ENCODE assay signal across 8 cellular contexts in genomic region chr9:34178698-34179527, GRCh38. TPM values are rescaled to one million over a fixed set of nuclear protein-coding genes. Genes with fewer than 3 reads are reported as not detected.
DNase-seq lines count a peak whose midpoint lies in the region; TF ChIP-seq lines count a peak whose summit lies in the region.

Gene UBAP1 (plus strand): TSS chr9:34179043. CDS start chr9:34220915, 41,872 bp downstream.

- peak within 1 kb of the TSS; percentile 99 for H3K14ac ChIP-seq in H9 (ENCODE audit: insufficient read depth, low read length)

- H2BK20ac ChIP-seq in H9 (ENCODE audit: low read depth, low read length, poor library complexity, severe bottlenecking): peak within 1 kb of the TSS; percentile 83

- H3K27me3 Mint-ChIP-seq in H9 (ENCODE audit: low read depth): no peaks in the 10 kb centered on the region

- H3K4me2 ChIP-seq in H9 (ENCODE audit: insufficient read depth, insufficient read length, low read length): peak within 1 kb of the TSS; percentile 96
- H3K4me2 ChIP-seq in neural cell (ENCODE audit: low read length): peak within 1 kb of the TSS; percentile 83

- peak in 2 of 4 donors; percentile 71 to 95 for TF ChIP-seq POLR2A in stomach (IDR thresholded peaks at IDR 0.05)

- H3K27ac ChIP-seq in H9 (ENCODE audit: insufficient read length, low read depth, low read length) (peak within 1 kb of the TSS; percentile 9), neural cell (ENCODE audit: low read length) (peak within 1 kb of the TSS; percentile 97), stomach (peak within 1 kb of the TSS; percentile 96 to 99 (median 98))

- H3K4ac ChIP-seq in H9 (ENCODE audit: low read depth, low read length): no peak within 1 kb of the TSS

- H3F3A ChIP-seq in neural cell (ENCODE audit: insufficient read depth, low read length, poor library complexity, severe bottlenecking): peaks cover 8% of the 10 kb centered on the region

- peak within 1 kb of the TSS; percentile 75 for H3K4me3 ChIP-seq in MG63
- H3K4me3 ChIP-seq in fibroblast of villous mesenchyme (ENCODE audit: low read depth, low read length): peak within 1 kb of the TSS; percentile 88
- H3K4me3 ChIP-seq in neural cell (ENCODE audit: low read length): peak within 1 kb of the TSS; percentile 93
- H3K4me3 ChIP-seq in stomach: peak within 1 kb of the TSS; percentile 68 to 89 (median 83)

- peak; percentile 99 for DNase-seq in ELR (ENCODE audit: low read depth)
- DNase-seq in H9: peak; percentile 98
- DNase-seq in MG63: peak; percentile 92
- peak; percentile 93 for DNase-seq in SIG-M5 (lab: John Stamatoyannopoulos, UW)
- peak; percentile 92 for DNase-seq in activated gamma-delta T cell (lab: John Stamatoyannopoulos, UW)
- DNase-seq in fibroblast of villous mesenchyme (ENCODE audit: low read depth): peak; percentile 99
- DNase-seq in stomach: peak; percentile 98

- no peak within 1 kb of the TSS for H2AK5ac ChIP-seq in H9 (ENCODE audit: insufficient read length, low read length)

- H3K79me1 ChIP-seq in H9 (ENCODE audit: insufficient read depth, low read depth, low read length, poor library complexity, severe bottlenecking): no peaks in the 10 kb centered on the region

- H3K4me1 ChIP-seq in H9 (ENCODE audit: insufficient read depth, low read length) (0 out of 2 replicates have a peak, but pooled peaks cover 3% of the 10 kb centered on the region), stomach (peaks cover 0 to 52% (median 21%) of the 10 kb centered on the region in 4 donors)

- H3K23me2 ChIP-seq in H9 (ENCODE audit: insufficient read length, low read depth, low read length, poor library complexity, severe bottlenecking): no peaks in the 10 kb centered on the region

- H3K36me3 ChIP-seq in MG63: no peaks in the 10 kb centered on the region
- no peaks in the 10 kb centered on the region for H3K36me3 ChIP-seq in neural cell (ENCODE audit: insufficient read depth, low read length)
- peaks cover 0 to 8% (median under 1%) of the 10 kb centered on the region in 4 donors for H3K36me3 ChIP-seq in stomach

- H4K91ac ChIP-seq in H9 (ENCODE audit: insufficient read length, low read depth, low read length): no peak within 1 kb of the TSS

- H4K8ac ChIP-seq in H9 (replicated peaks; ENCODE audit: insufficient read length, low read depth, low read length): no peak within 1 kb of the TSS

- no peak within 1 kb of the TSS for H2BK120ac ChIP-seq in H9 (ENCODE audit: low read depth, low read length, poor library complexity, severe bottlenecking)

- no peak for TF ChIP-seq CTCF in H9 (conservative IDR thresholded peaks at IDR 0.05)
- no peak for TF ChIP-seq CTCF in fibroblast of villous mesenchyme (IDR thresholded peaks at IDR 0.05; ENCODE audit: insufficient read depth, low read depth, low read length)
- peak; percentile 26 for TF ChIP-seq CTCF in neural cell (IDR thresholded peaks at IDR 0.05; ENCODE audit: poor library complexity, severe bottlenecking)
- TF ChIP-seq CTCF in stomach (IDR thresholded peaks at IDR 0.05): no peak

- H3K79me2 ChIP-seq in H9 (ENCODE audit: insufficient read depth, low read length): peaks cover 2% of the 10 kb centered on the region; the same call in 1 of the 2 replicates
- H3K79me2 ChIP-seq in neural cell (replicated peaks; ENCODE audit: insufficient read depth, low read length): peaks cover 44% of the 10 kb centered on the region

- no peaks in the 10 kb centered on the region for H4K20me1 ChIP-seq in H9 (ENCODE audit: control insufficient read depth, insufficient read depth, insufficient read length)
- no peaks in the 10 kb centered on the region for H4K20me1 ChIP-seq in neural cell (ENCODE audit: insufficient read depth)

- H3K4me3 Mint-ChIP-seq in H9: peak within 1 kb of the TSS; percentile 94 to 98

- H3K36me3 Mint-ChIP-seq in H9 (ENCODE audit: insufficient read depth in 1 of 3, low read depth in 3 of 3): peaks cover 1 to 8% (median 6%) of the 10 kb centered on the region in 3 experiments; a peak in 6 of 7 replicates

- H3K9ac ChIP-seq in H9 (ENCODE audit: extremely low read depth, insufficient read length, low read length) (peak within 1 kb of the TSS; percentile 87), neural cell (ENCODE audit: low read length) (peak within 1 kb of the TSS; percentile 96)

- peak; percentile 31 for TF ChIP-seq RAD21 in neural cell (conservative IDR thresholded peaks at IDR 0.05)

- TF ChIP-seq EP300 in neural cell (conservative IDR thresholded peaks at IDR 0.05; ENCODE audit: poor library complexity, severe bottlenecking): peak; percentile 49
- no peak for TF ChIP-seq EP300 in stomach (IDR thresholded peaks at IDR 0.05)

- H2BK15ac ChIP-seq in H9 (ENCODE audit: low read depth, low read length): no peak within 1 kb of the TSS; the same call in 1 of the 2 replicates

- H2AFZ ChIP-seq in H9 (ENCODE audit: low read length) (peak within 1 kb of the TSS; percentile 50), neural cell (ENCODE audit: low read depth, low read length) (peak within 1 kb of the TSS; percentile 99)

- peak within 1 kb of the TSS; percentile 96 for H3K18ac ChIP-seq in H9 (ENCODE audit: insufficient read length, low read depth, low read length)

- intact Hi-C loops in stomach (cut with DNase I; ENCODE audit: low total_unique reads): no loop called here

- H3K4me1 Mint-ChIP-seq in H9: peaks cover 4% of the 10 kb centered on the region in 2 experiments; a peak in 1 of 4 replicates

- no peak within 1 kb of the TSS for H3K56ac ChIP-seq in H9 (ENCODE audit: insufficient read length, low read depth, low read length)

- H3K23ac ChIP-seq in H9 (ENCODE audit: insufficient read length, low read depth, low read length): no peak within 1 kb of the TSS

- peaks cover 0 to 4% of the 10 kb centered on the region in 2 experiments; a peak in 1 of 5 replicates for H3K9me3 Mint-ChIP-seq in H9

- H3K27me3 ChIP-seq in H9 (ENCODE audit: insufficient read depth, low read length): no peaks in the 10 kb centered on the region
- no peaks in the 10 kb centered on the region for H3K27me3 ChIP-seq in MG63
- no peaks in the 10 kb centered on the region for H3K27me3 ChIP-seq in neural cell (ENCODE audit: insufficient read depth, low read depth, low read length)
- H3K27me3 ChIP-seq in stomach: no peaks in the 10 kb centered on the region

- WGBS in H9 (ENCODE audit: extremely low coverage, insufficient read length, low lambda C conversion rate): no CpG with 5 or more reads among the region's 52 CpGs
- 0% methylated on average over 48 to 52 of the region's 52 CpGs for WGBS in stomach, 5 donors

- peak within 1 kb of the TSS; percentile 79 for H2BK12ac ChIP-seq in H9 (ENCODE audit: insufficient read length, low read depth, low read length)

- peak within 1 kb of the TSS; percentile 99 to 100 (median 100) for H3K27ac Mint-ChIP-seq in H9

- H3K9me3 ChIP-seq in H9 (ENCODE audit: control insufficient read depth, low read depth, low read length) (no peaks in the 10 kb centered on the region), MG63 (no peaks in the 10 kb centered on the region), neural cell (ENCODE audit: low read length) (no peaks in the 10 kb centered on the region), stomach (no peaks in the 10 kb centered on the region)

- H2BK5ac ChIP-seq in H9 (ENCODE audit: insufficient read length, low read length): peak within 1 kb of the TSS; percentile 32

- no peaks in the 10 kb centered on the region for H3K9me2 ChIP-seq in neural cell (ENCODE audit: insufficient read depth, low read length)

- no peak within 1 kb of the TSS for H3T11ph ChIP-seq in H9 (ENCODE audit: low read length)

- peak within 1 kb of the TSS; percentile 70 for H4K5ac ChIP-seq in H9 (ENCODE audit: insufficient read length, low read depth, low read length)

TF ChIP-seq in neural cell, 6 proteins besides CTCF, POLR2A, EP300 and RAD21:
- peak; percentile 98 for TF ChIP-seq POLR2AphosphoS5 (IDR thresholded peaks at IDR 0.05)
- peak; percentile 96 for TF ChIP-seq TAF1 (IDR thresholded peaks at IDR 0.05; ENCODE audit: low read depth)
- TF ChIP-seq SMC3 (conservative IDR thresholded peaks at IDR 0.05; ENCODE audit: poor library complexity): no peak
- peak; percentile 62 for TF ChIP-seq MXI1 (conservative IDR thresholded peaks at IDR 0.05; ENCODE audit: poor library complexity, severe bottlenecking)
- peak; percentile 93 for TF ChIP-seq REST (IDR thresholded peaks at IDR 0.05; ENCODE audit: borderline replicate concordance)
- no peak for TF ChIP-seq EZH2 (IDR thresholded peaks at IDR 0.05; ENCODE audit: borderline replicate concordance, insufficient read depth, low read length, poor library complexity, severe bottlenecking)

RNA-seq across cellular contexts. Expression of gene UBAP1, which starts in this region (rescaled TPM):
- total RNA-seq in H9 (2021): 32.1 and 32.6 TPM in 2 replicates
- 24.3 and 33.5 TPM in 2 replicates for total RNA-seq in MG63 (2014; rRNA removed; shearing (Covaris generic); ENCODE audit: low replicate concordance)
- 38.3 and 51.0 TPM in 2 replicates for total RNA-seq in fibroblast of villous mesenchyme
- polyA plus RNA-seq in neural cell: 33.2 and 35.1 TPM in 2 replicates
- 40.9 and 43.8 TPM in 2 replicates for polyA minus RNA-seq in neural cell
- 10 to 100 TPM; 17.7 to 53.1 (median 34.9) TPM for total RNA-seq in stomach
- 10 to 100 TPM; 32.3 to 43.8 (median 33.2) TPM for polyA plus RNA-seq in stomach

Comparison
In these comparisons a context has a peak if more than half of its experiments do, and no peak if none do; other contexts are left out.
1. Peak in every context shown above with its lines: DNase-seq, H3K4me3 ChIP-seq and H3K27ac ChIP-seq.
2. H3K27ac ChIP-seq: peak in every context shown above with its lines; median percentile 98 in stomach; 97 in neural cell; 9 in H9.